Comparison of ENCODE assay signal across 20 cellular contexts in genomic region chr5:1415626-1416360, GRCh38. TPM values are rescaled to one million over a fixed set of nuclear protein-coding genes. Genes with fewer than 3 reads are reported as not detected.
DNase-seq lines count a peak whose midpoint lies in the region; ATAC-seq, FAIRE-seq and TF ChIP-seq lines count a peak whose summit lies in the region.
"Had no signal": no experiment of that assay in that cellular context is flagged by ENCODE, and none has a peak within 500 bp of the region (broad histone marks: within the 10 kb centered on the region; RNA-seq: fewer than 3 reads in every experiment).

No MANE protein-coding gene starts in this region.

- TF ChIP-seq CTCF in right lobe of liver (IDR thresholded peaks at IDR 0.05) (no peak), HepG2 (CRISPR knock-in tag; IDR thresholded peaks at IDR 0.05) (no peak), WERI-Rb-1 (IDR thresholded peaks at IDR 0.05; ENCODE audit: low read depth, low read length) (no peak), osteoblast (IDR thresholded peaks at IDR 0.05; ENCODE audit: extremely low read depth, low read depth, low read length) (no peak)

- no peaks in the 10 kb centered on the region for H3K4me1 Mint-ChIP-seq in activated naive CD4-positive, alpha-beta T cell treated with anti-CD3 and anti-CD28 coated beads, Interleukin-2, amount 10 ng/mL, durations not matched to agents 7 days and 5 days

- H3K79me2 ChIP-seq in HepG2 (ENCODE audit: insufficient read depth, low read length) (no peaks in the 10 kb centered on the region), osteoblast (ENCODE audit: insufficient read depth, low read length) (no peaks in the 10 kb centered on the region)

- DNase-seq in right lobe of liver (peak in 2 of 3 donors; percentile 8 to 38), HepG2 (ENCODE audit: low spot score) (no peak), WERI-Rb-1 (peak; percentile 7), osteoblast (ENCODE audit: insufficient read length, low spot score, missing footprints) (peak; percentile 48), caudate nucleus (lab: John Stamatoyannopoulos, UW) (no peak)
- no peak for DNase-seq in effector CD8-positive, alpha-beta T cell (lab: John Stamatoyannopoulos, UW)
- no peak for DNase-seq in activated naive CD4-positive, alpha-beta T cell treated with anti-CD3 and anti-CD28 coated beads, Interleukin-2, amount 10 ng/mL, durations not matched to agents 7 days and 5 days
- DNase-seq: DMS79, GOT3, KBM-7, MV-4-11, NCI-H1417, NCI-H187 treated with DMSO at 0.1 percent for 48 hours, NCI-H226, NCI-H524, NCI-H82, OCI-M1 had no signal

- H3K36me3 ChIP-seq in right lobe of liver = no peaks in the 10 kb centered on the region
- no peaks in the 10 kb centered on the region for H3K36me3 ChIP-seq in HepG2 (replicated peaks in 1 of 2; ENCODE audit: control insufficient read depth in 1 of 2, insufficient read depth in 2 of 2, low read length in 2 of 2)
- H3K36me3 ChIP-seq in WERI-Rb-1 = no peaks in the 10 kb centered on the region
- H3K36me3 ChIP-seq in osteoblast (ENCODE audit: insufficient read depth, low read length) = no peaks in the 10 kb centered on the region

- no peak overlapping the region for H3K27ac Mint-ChIP-seq in activated naive CD4-positive, alpha-beta T cell treated with anti-CD3 and anti-CD28 coated beads, Interleukin-2, amount 10 ng/mL, durations not matched to agents 7 days and 5 days

- H3K4me3 ChIP-seq in right lobe of liver = no peak overlapping the region
- no peak overlapping the region for H3K4me3 ChIP-seq in HepG2 (replicated peaks in 1 of 3; ENCODE audit: insufficient read depth in 1 of 3, low read depth in 2 of 3, low read length in 3 of 3)
- H3K4me3 ChIP-seq in WERI-Rb-1 (ENCODE audit: low read depth, low read length) = no peak overlapping the region
- H3K4me3 ChIP-seq in osteoblast (ENCODE audit: insufficient read depth, low read length) = no peak overlapping the region

- CTCF ChIA-PET in HepG2 (lab: Yijun Ruan, JAX; ENCODE audit: low intra/inter-chr PET ratio, low total read pairs) = no interaction called here
- CTCF ChIA-PET in activated naive CD4-positive, alpha-beta T cell treated with anti-CD3 and anti-CD28 coated beads, Interleukin-2, amount 10 ng/mL, durations not matched to agents 7 days and 5 days (lab: Charles Lee) = no interaction called here

- WGBS in right lobe of liver (ENCODE audit: insufficient coverage, low coverage, low lambda C conversion rate, missing lambda C conversion rate) = 63% methylated on average over 3 of the region's 22 CpGs
- 18% methylated on average over 10 of the region's 22 CpGs for WGBS in HepG2 (ENCODE audit: low lambda C conversion rate)

- no peak for TF ChIP-seq EP300 in HepG2 (IDR thresholded peaks at IDR 0.05; ENCODE audit: low read depth in 2 of 2, low read length in 2 of 2)
- TF ChIP-seq EP300 in HepG2 (CRISPR knock-in tag; IDR thresholded peaks at IDR 0.05; ENCODE audit: borderline replicate concordance) = no peak

- H3K27me3 ChIP-seq in right lobe of liver (no peaks in the 10 kb centered on the region), HepG2 (ENCODE audit: control insufficient read depth in 1 of 2, insufficient read depth in 2 of 2, low read length in 2 of 2) (peaks cover 19 to 39% of the 10 kb centered on the region in 2 experiments), WERI-Rb-1 (ENCODE audit: insufficient read depth, low read depth, severe bottlenecking) (no peaks in the 10 kb centered on the region), osteoblast (ENCODE audit: insufficient read depth, low read length) (no peaks in the 10 kb centered on the region)

- ATAC-seq in right lobe of liver = no peak
- ATAC-seq in HepG2 = no peak

- no peak for TF ChIP-seq RAD21 in HepG2 (CRISPR knock-in tag; IDR thresholded peaks at IDR 0.05)

- no peaks in the 10 kb centered on the region for H3K9me3 Mint-ChIP-seq in activated naive CD4-positive, alpha-beta T cell treated with anti-CD3 and anti-CD28 coated beads, Interleukin-2, amount 10 ng/mL, durations not matched to agents 7 days and 5 days

- H2AFZ ChIP-seq in HepG2 (ENCODE audit: low read length) = no peak overlapping the region
- no peak overlapping the region for H2AFZ ChIP-seq in osteoblast (ENCODE audit: low read length)

- no peak for FAIRE-seq in HepG2 (lab: Jason Lieb, UNC)

- POLR2A ChIA-PET in HepG2 (lab: Yijun Ruan, JAX) = no interaction called here

- no peak overlapping the region for H3K4me2 ChIP-seq in HepG2 (ENCODE audit: low read depth, low read length)
- no peak overlapping the region for H3K4me2 ChIP-seq in osteoblast (ENCODE audit: insufficient read depth, low read length)

- H3K9ac ChIP-seq in HepG2 (ENCODE audit: insufficient read depth, low read depth, low read length) = no peak overlapping the region

- H3K4me1 ChIP-seq in right lobe of liver = no peaks in the 10 kb centered on the region
- no peaks in the 10 kb centered on the region for H3K4me1 ChIP-seq in HepG2 (ENCODE audit: insufficient read depth, low read length)
- H3K4me1 ChIP-seq in osteoblast (ENCODE audit: insufficient read depth, low read length) = no peaks in the 10 kb centered on the region

- H3K9me3 ChIP-seq in right lobe of liver = no peaks in the 10 kb centered on the region
- no peaks in the 10 kb centered on the region for H3K9me3 ChIP-seq in HepG2 (ENCODE audit: low read length)
- H3K9me3 ChIP-seq in WERI-Rb-1 (ENCODE audit: severe bottlenecking) = peaks cover 4% of the 10 kb centered on the region
- no peaks in the 10 kb centered on the region for H3K9me3 ChIP-seq in osteoblast (ENCODE audit: low read depth, low read length)

- intact Hi-C loops in right lobe of liver (cut with DNase I) = no loop called here
- intact Hi-C loops in HepG2 (cut with micrococcal nuclease; ENCODE audit: unreplicated experiment) = no loop called here

- in situ Hi-C loops in HepG2 (cut with HindIII; ENCODE audit: extremely low pct_ligation_motif_present, low pct_unique_long_range_greater_than_20kb) = no loop called here

- peaks cover 4% of the 10 kb centered on the region; the same call in 1 of the 2 replicates for H4K20me1 ChIP-seq in HepG2 (ENCODE audit: insufficient read depth, low read length)
- no peaks in the 10 kb centered on the region for H4K20me1 ChIP-seq in osteoblast (ENCODE audit: insufficient read depth, low read length)

- H3K27me3 Mint-ChIP-seq in activated naive CD4-positive, alpha-beta T cell treated with anti-CD3 and anti-CD28 coated beads, Interleukin-2, amount 10 ng/mL, durations not matched to agents 7 days and 5 days = peaks cover 7% of the 10 kb centered on the region

- TF ChIP-seq POLR2A in right lobe of liver (IDR thresholded peaks at IDR 0.05) (no peak), HepG2 (IDR thresholded peaks at IDR 0.05; ENCODE audit: insufficient read depth in 1 of 2, low read depth in 2 of 2, low read length in 2 of 2) (no peak)

- no peaks in the 10 kb centered on the region for H3K36me3 Mint-ChIP-seq in activated naive CD4-positive, alpha-beta T cell treated with anti-CD3 and anti-CD28 coated beads, Interleukin-2, amount 10 ng/mL, durations not matched to agents 7 days and 5 days

- H3K4me3 Mint-ChIP-seq in activated naive CD4-positive, alpha-beta T cell treated with anti-CD3 and anti-CD28 coated beads, Interleukin-2, amount 10 ng/mL, durations not matched to agents 7 days and 5 days = no peak overlapping the region

- BruUV-seq in HepG2 (replicated peaks; lab: Mats Ljungman, UMichigan) = no TSS peak

- H3K27ac ChIP-seq in right lobe of liver (no peak overlapping the region), HepG2 (ENCODE audit: extremely low read length, insufficient read depth, low read length) (no peak overlapping the region), WERI-Rb-1 (no peak overlapping the region), osteoblast (ENCODE audit: low read depth, low read length) (no peak overlapping the region), caudate nucleus (ENCODE audit: low read depth, low read length) (no peak overlapping the region)
- H3K27ac ChIP-seq: C4-2B had no signal

TF ChIP-seq in HepG2, 621 proteins besides CTCF, POLR2A, EP300 and RAD21:
- TF ChIP-seq HDAC6 (IDR thresholded peaks at IDR 0.05; ENCODE audit: low read depth, low read length) (no peak), NR1H2 (CRISPR knock-in tag; IDR thresholded peaks at IDR 0.05; ENCODE audit: borderline replicate concordance, low read depth) (no peak)

RNA-seq across cellular contexts. Expression of gene SLC6A3, which starts 29.4 kb away (rescaled TPM):
- not detected for total RNA-seq in right lobe of liver
- total RNA-seq in HepG2 (2016; rRNA removed; fragmentation: Illumina TruSeq; extraction: Trizol) = not detected in 2 replicates
- total RNA-seq in HepG2 (2016; cell fraction: cytosol; rRNA removed; fragmentation: Illumina TruSeq; extraction: Trizol; ENCODE audit: low read depth) = not detected in 2 replicates
- total RNA-seq in HepG2 (2016; cell fraction: insoluble cytoplasmic fraction; rRNA removed; fragmentation: Illumina TruSeq; extraction: Trizol) = not detected in 2 replicates
- total RNA-seq in HepG2 (2016; cell fraction: membrane; rRNA removed; fragmentation: Illumina TruSeq; extraction: Trizol) = not detected in 2 replicates
- not detected in 2 replicates for total RNA-seq in HepG2 (2016; cell fraction: nucleus; rRNA removed; fragmentation: Illumina TruSeq; extraction: Trizol)
- polyA plus RNA-seq in HepG2 (2011; rRNA removed) = 0.01 and 0.12 TPM in 2 replicates
- 0.03 and 0.06 TPM in 2 replicates for polyA plus RNA-seq in HepG2 (2011; cell fraction: cytosol; rRNA removed)
- polyA plus RNA-seq in HepG2 (2011; cell fraction: nucleus; rRNA removed) = 0.18 and 0.36 TPM in 2 replicates
- polyA plus RNA-seq in HepG2 (2012) = 0.15 and 0.17 TPM in 2 replicates
- polyA plus RNA-seq in HepG2 (2016; cell fraction: cytosol; fragmentation: Illumina TruSeq; extraction: Trizol; ENCODE audit: low read depth) = not detected in 2 replicates
- not detected in 2 replicates for polyA plus RNA-seq in HepG2 (2016; cell fraction: insoluble cytoplasmic fraction; fragmentation: Illumina TruSeq; extraction: Trizol; ENCODE audit: low read depth)
- polyA plus RNA-seq in HepG2 (2016; cell fraction: membrane; fragmentation: Illumina TruSeq; extraction: Trizol; ENCODE audit: low read depth) = not detected in 2 replicates
- polyA plus RNA-seq in HepG2 (2016; cell fraction: nucleus; fragmentation: Illumina TruSeq; extraction: Trizol; ENCODE audit: insufficient read depth, low read depth) = not detected in 2 replicates
- polyA minus RNA-seq in HepG2 (2011; rRNA and poly(A)+ RNA removed; ENCODE audit: low replicate concordance) = 0.12 and 0.14 TPM in 2 replicates
- not detected in 2 replicates for polyA minus RNA-seq in HepG2 (2011; cell fraction: cytosol; rRNA and poly(A)+ RNA removed)
- 0.12 TPM in 1 of 2 replicates, not detected in the other for polyA minus RNA-seq in HepG2 (2011; cell fraction: nucleus; rRNA and poly(A)+ RNA removed)
- total RNA-seq in osteoblast = not detected in 2 replicates
- total RNA-seq: A673, RPMI7951 had no signal

Comparison
In these comparisons a context has a peak if more than half of its experiments do, and no peak if none do; other contexts are left out.
1. DNase-seq: peak in right lobe of liver (2 of 3), WERI-Rb-1 (single experiment) and osteoblast (single experiment); none in HepG2 (single experiment), caudate nucleus (0 of 61), effector CD8-positive, alpha-beta T cell (single experiment) and activated naive CD4-positive, alpha-beta T cell treated with anti-CD3 and anti-CD28 coated beads, Interleukin-2, amount 10 ng/mL, durations not matched to agents 7 days and 5 days (single experiment).